ENCODE assay signal across 14 cellular contexts in genomic region chr10:4677296-4678021, GRCh38.
DNase-seq lines count a peak whose midpoint lies in the region; ATAC-seq and TF ChIP-seq lines count a peak whose summit lies in the region.
"Had no signal": no experiment of that assay in that cellular context is flagged by ENCODE, and none has a peak within 500 bp of the region (broad histone marks: within the 10 kb centered on the region; RNA-seq: fewer than 3 reads in every experiment).

No MANE protein-coding gene starts in this region.

- no peaks in the 10 kb centered on the region for H3K27me3 ChIP-seq in Peyer's patch
- no peaks in the 10 kb centered on the region for H3K27me3 ChIP-seq in esophagus squamous epithelium
- H3K27me3 ChIP-seq in lung (ENCODE audit: control insufficient read depth, insufficient read depth): no peaks in the 10 kb centered on the region
- no peaks in the 10 kb centered on the region for H3K27me3 ChIP-seq in upper lobe of left lung

- 41 to 45% methylated on average over 5 of the region's 5 CpGs for WGBS in esophagus squamous epithelium, 2 donors
- WGBS in lung, 2 donors: 59 to 77% methylated on average over 5 of the region's 5 CpGs
- 48 to 60% methylated on average over 5 of the region's 5 CpGs for WGBS in upper lobe of left lung, 2 donors

- no peaks in the 10 kb centered on the region for H3K4me1 Mint-ChIP-seq in CD14-positive monocyte
- H3K4me1 Mint-ChIP-seq: activated naive CD8-positive, alpha-beta T cell treated with anti-CD3 and anti-CD28 coated beads, Interleukin-2, amount 50 U/mL, for 24 hours; stimulated activated naive B cell treated with anti-CD40 and anti-IgM and Interleukin-4, amounts not matched to agents 10 μg/mL and 1 μg/mL and 100 μg/mL, for 72 hours; T-cell had no signal

- H3K9me3 Mint-ChIP-seq in CD14-positive monocyte: no peaks in the 10 kb centered on the region
- H3K9me3 Mint-ChIP-seq: activated naive CD8-positive, alpha-beta T cell treated with anti-CD3 and anti-CD28 coated beads, Interleukin-2, amount 50 U/mL, for 24 hours; stimulated activated naive B cell treated with anti-CD40 and anti-IgM and Interleukin-4, amounts not matched to agents 10 μg/mL and 1 μg/mL and 100 μg/mL, for 72 hours; T-cell had no signal

- H3K27ac Mint-ChIP-seq in CD14-positive monocyte: no peak overlapping the region
- H3K27ac Mint-ChIP-seq: activated naive CD8-positive, alpha-beta T cell treated with anti-CD3 and anti-CD28 coated beads, Interleukin-2, amount 50 U/mL, for 24 hours; stimulated activated naive B cell treated with anti-CD40 and anti-IgM and Interleukin-4, amounts not matched to agents 10 μg/mL and 1 μg/mL and 100 μg/mL, for 72 hours; T-cell had no signal

- peak overlapping the region in 3 of 4 donors; percentile 41 to 85 (median 67) for H3K27ac ChIP-seq in Peyer's patch
- peak overlapping the region; percentile 73 to 85 (median 80) for H3K27ac ChIP-seq in esophagus squamous epithelium
- H3K27ac ChIP-seq in lung (ENCODE audit: low read depth in 1 of 2, low read length in 1 of 2): peak overlapping the region in 1 of 2 donors; percentile 9
- peak overlapping the region; percentile 0 to 60 (median 22) for H3K27ac ChIP-seq in upper lobe of left lung

- intact Hi-C loops in esophagus squamous epithelium (cut with DNase I) (no loop called here), CD14-positive monocyte (cut with micrococcal nuclease) (no loop called here)

- H3K9me3 ChIP-seq in Peyer's patch (no peaks in the 10 kb centered on the region), esophagus squamous epithelium (no peaks in the 10 kb centered on the region), lung (ENCODE audit: control insufficient read depth in 2 of 2, insufficient read depth in 1 of 2, low read length in 1 of 2) (no peaks in the 10 kb centered on the region), upper lobe of left lung (no peaks in the 10 kb centered on the region)

- no peak for TF ChIP-seq CTCF in Peyer's patch (IDR thresholded peaks at IDR 0.05)
- TF ChIP-seq CTCF in esophagus squamous epithelium (IDR thresholded peaks at IDR 0.05): no peak
- TF ChIP-seq CTCF in lung (IDR thresholded peaks at IDR 0.05; ENCODE audit: control extremely low read depth, extremely low read depth): no peak
- TF ChIP-seq CTCF in upper lobe of left lung (IDR thresholded peaks at IDR 0.05): no peak
- no peak for TF ChIP-seq CTCF in CD14-positive monocyte (IDR thresholded peaks at IDR 0.05)

- peaks cover 0 to 3% (median 0%) of the 10 kb centered on the region in 3 donors for H3K27me3 Mint-ChIP-seq in CD14-positive monocyte (ENCODE audit: low read depth in 3 of 3)

- no peak for DNase-seq in Peyer's patch
- DNase-seq in esophagus squamous epithelium (lab: John Stamatoyannopoulos, UW): no peak
- no peak for DNase-seq in lung (ENCODE audit: low spot score)
- no peak for DNase-seq in upper lobe of left lung
- DNase-seq in CD14-positive monocyte (ENCODE audit: low spot score): no peak
- no peak for DNase-seq in NCI-H446 treated with DMSO at 0.1 percent for 48 hours (lab: John Stamatoyannopoulos, UW)
- DNase-seq in NOMO-1 treated with dmso at 0.1 percent for 144 hours (lab: John Stamatoyannopoulos, UW; ENCODE audit: unreplicated experiment): no peak
- DNase-seq: activated naive CD8-positive, alpha-beta T cell treated with anti-CD3 and anti-CD28 coated beads, Interleukin-2, amount 50 U/mL, for 24 hours; DMS79; midbrain; NCI-H446; stimulated activated naive B cell treated with anti-CD40 and anti-IgM and Interleukin-4, amounts not matched to agents 10 μg/mL and 1 μg/mL and 100 μg/mL, for 72 hours; T-cell had no signal

- H3K4me1 ChIP-seq in Peyer's patch (peaks cover 0 to 8% (median 0%) of the 10 kb centered on the region in 4 donors), esophagus squamous epithelium (peaks cover 0 to 56% (median 9%) of the 10 kb centered on the region in 3 donors), lung (ENCODE audit: control insufficient read depth in 2 of 2, insufficient read depth in 2 of 2, low read length in 2 of 2) (peaks cover 3% of the 10 kb centered on the region in 2 donors), upper lobe of left lung (peaks cover 0 to 8% (median 2%) of the 10 kb centered on the region in 4 donors)

- peak in 1 of 4 donors; percentile 86 for TF ChIP-seq EP300 in upper lobe of left lung (IDR thresholded peaks at IDR 0.05)

- H3K4me3 ChIP-seq in Peyer's patch: peak overlapping the region in 2 of 4 donors; percentile 6 to 18
- peak overlapping the region in 1 of 4 donors; percentile 2 for H3K4me3 ChIP-seq in esophagus squamous epithelium
- H3K4me3 ChIP-seq in lung: no peak overlapping the region
- no peak overlapping the region for H3K4me3 ChIP-seq in upper lobe of left lung

- ATAC-seq in lung (ENCODE audit: insufficient read depth, low FRiP score) (peak; percentile 62), upper lobe of left lung (ENCODE audit: low FRiP score in 2 of 2) (peak; percentile 63 to 83), GM21447 (IDR thresholded peaks at IDR 0.05; ENCODE audit: unreplicated experiment) (no peak)
- ATAC-seq: activated naive CD8-positive, alpha-beta T cell treated with anti-CD3 and anti-CD28 coated beads, Interleukin-2, amount 50 U/mL, for 24 hours; stimulated activated naive B cell treated with anti-CD40 and anti-IgM and Interleukin-4, amounts not matched to agents 10 μg/mL and 1 μg/mL and 100 μg/mL, for 72 hours; T-cell had no signal

- H3K36me3 Mint-ChIP-seq in CD14-positive monocyte: no peaks in the 10 kb centered on the region
- H3K36me3 Mint-ChIP-seq: stimulated activated naive B cell treated with anti-CD40 and anti-IgM and Interleukin-4, amounts not matched to agents 10 μg/mL and 1 μg/mL and 100 μg/mL, for 72 hours; T-cell had no signal

- TF ChIP-seq POLR2A in Peyer's patch (IDR thresholded peaks at IDR 0.05): no peak
- TF ChIP-seq POLR2A in esophagus squamous epithelium (IDR thresholded peaks at IDR 0.05): no peak
- no peak for TF ChIP-seq POLR2A in upper lobe of left lung (IDR thresholded peaks at IDR 0.05)

- H3K4me3 Mint-ChIP-seq in CD14-positive monocyte: no peak overlapping the region
- H3K4me3 Mint-ChIP-seq: activated naive CD8-positive, alpha-beta T cell treated with anti-CD3 and anti-CD28 coated beads, Interleukin-2, amount 50 U/mL, for 24 hours; stimulated activated naive B cell treated with anti-CD40 and anti-IgM and Interleukin-4, amounts not matched to agents 10 μg/mL and 1 μg/mL and 100 μg/mL, for 72 hours; T-cell had no signal

- H3K36me3 ChIP-seq in Peyer's patch (no peaks in the 10 kb centered on the region), esophagus squamous epithelium (no peaks in the 10 kb centered on the region), lung (ENCODE audit: control insufficient read depth in 2 of 2, insufficient read depth in 2 of 2, low read length in 2 of 2) (no peaks in the 10 kb centered on the region), upper lobe of left lung (no peaks in the 10 kb centered on the region)
